15 cellular contexts compared by ENCODE assay signal in the genomic region with DNA sequence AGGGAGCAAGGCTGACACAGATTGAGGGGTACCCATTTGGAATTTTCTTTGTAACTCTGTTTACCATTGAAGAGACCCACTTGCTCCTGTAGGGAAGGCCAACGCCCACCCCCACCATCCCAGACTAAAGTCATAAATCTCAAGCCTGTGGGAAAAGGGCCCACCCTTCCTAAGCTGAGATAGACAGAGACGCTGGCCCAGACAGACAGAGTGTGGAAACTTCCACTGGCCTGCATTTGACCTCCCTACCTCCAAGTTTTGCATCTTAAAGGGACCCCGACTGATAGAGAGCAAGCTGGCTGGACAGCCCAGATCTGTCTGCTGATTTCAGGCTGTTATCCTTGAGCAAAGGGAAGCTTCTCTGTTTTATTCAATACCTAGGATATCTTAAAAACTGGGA. TPM values are rescaled to one million over a fixed set of nuclear protein-coding genes. Genes with fewer than 3 reads are reported as not detected.
A peak's percentile ranks its signal among the peaks of the same experiment; 100 is the strongest.
DNase-seq lines count a peak whose midpoint lies in the region; ATAC-seq and TF ChIP-seq lines count a peak whose summit lies in the region.
"Had no signal": no experiment of that assay in that cellular context is flagged by ENCODE, and none has a peak within 500 bp of the region (broad histone marks: within the 10 kb centered on the region; RNA-seq: fewer than 3 reads in every experiment).

No MANE protein-coding gene starts in this region.

- peak; percentile 61 for ATAC-seq in gastroesophageal sphincter

- TF ChIP-seq EP300 in SK-N-SH (IDR thresholded peaks at IDR 0.05; ENCODE audit: borderline replicate concordance in 1 of 2, low read depth in 1 of 2, low read length in 1 of 2), result no peak
- TF ChIP-seq EP300 in gastroesophageal sphincter (IDR thresholded peaks at IDR 0.05), result no peak

- no peaks in the 10 kb centered on the region for H3K9me3 Mint-ChIP-seq in activated T-cell treated with anti-CD3 and anti-CD28 coated beads, Interleukin-2, amount 50 U/mL, for 24 hours

- H3K27me3 ChIP-seq in SK-N-SH (ENCODE audit: insufficient read depth), result no peaks in the 10 kb centered on the region
- no peaks in the 10 kb centered on the region for H3K27me3 ChIP-seq in gastroesophageal sphincter
- H3K27me3 ChIP-seq: thyroid gland had no signal

- H3F3A ChIP-seq in SK-N-SH (replicated peaks; ENCODE audit: insufficient read depth), result no peaks in the 10 kb centered on the region

- no peak overlapping the region for H3K4me3 Mint-ChIP-seq in activated T-cell treated with anti-CD3 and anti-CD28 coated beads, Interleukin-2, amount 50 U/mL, for 24 hours
- H3K4me3 Mint-ChIP-seq: naive B cell had no signal

- H3K36me3 Mint-ChIP-seq in activated T-cell treated with anti-CD3 and anti-CD28 coated beads, Interleukin-2, amount 50 U/mL, for 24 hours (ENCODE audit: low read depth), result no peaks in the 10 kb centered on the region
- H3K36me3 Mint-ChIP-seq: naive B cell had no signal

- POLR2A ChIA-PET in SK-N-SH (lab: Yijun Ruan, JAX), result no interaction called here

- no peaks in the 10 kb centered on the region for H4K20me1 ChIP-seq in SK-N-SH (ENCODE audit: insufficient read depth)

- H3K4me2 ChIP-seq in SK-N-SH, result peak overlapping the region; percentile 60; the same call in 1 of the 2 replicates

- H2AFZ ChIP-seq in SK-N-SH (ENCODE audit: low read depth), result no peak overlapping the region

- CTCF ChIA-PET in SK-N-SH (lab: Yijun Ruan, JAX), result interaction anchor here (0.7 to 1.2 kb wide), 2 partner anchors 13 to 53 kb away, joined by 3 read pairs; no protein-coding TSS in a partner anchor

- DNase-seq in AG08395 (ENCODE audit: low spot score) (peak; percentile 53), SK-N-SH (no peak), myocyte (ENCODE audit: low read depth) (peak; percentile 10), anterior cingulate cortex (lab: John Stamatoyannopoulos, UW) (no peak), erythroblast (lab: John Stamatoyannopoulos, UW) (no peak), NCI-H526 (lab: John Stamatoyannopoulos, UW) (no peak)
- no peak for DNase-seq in activated T-cell treated with anti-CD3 and anti-CD28 coated beads, Interleukin-2, amount 50 U/mL, for 24 hours
- DNase-seq: activated T-cell treated with anti-CD3 and anti-CD28 coated beads for 4 hours; amygdala; effector CD8-positive, alpha-beta T cell; naive B cell; NCI-H446; thyroid gland had no signal

- H3K27me3 Mint-ChIP-seq in activated T-cell treated with anti-CD3 and anti-CD28 coated beads, Interleukin-2, amount 50 U/mL, for 24 hours, result peaks cover 9% of the 10 kb centered on the region

- no peak for TF ChIP-seq POLR2A in gastroesophageal sphincter (IDR thresholded peaks at IDR 0.05)
- TF ChIP-seq POLR2A in erythroblast (IDR thresholded peaks at IDR 0.05; ENCODE audit: low read length), result no peak

- H3K36me3 ChIP-seq in SK-N-SH (replicated peaks in 1 of 2; ENCODE audit: control insufficient read depth in 1 of 2, insufficient read depth in 2 of 2, low read length in 1 of 2) (no peaks in the 10 kb centered on the region), gastroesophageal sphincter (no peaks in the 10 kb centered on the region)
- H3K36me3 ChIP-seq: thyroid gland had no signal

- WGBS in SK-N-SH (ENCODE audit: low lambda C conversion rate), result 55% methylated on average over 3 of the region's 3 CpGs
- WGBS in gastroesophageal sphincter (ENCODE audit: low coverage in 1 of 2), 2 donors, result 25 to 33% methylated on average over 1 to 3 of the region's 3 CpGs

- no peak overlapping the region for H3K9ac ChIP-seq in SK-N-SH

- no peaks in the 10 kb centered on the region for H3K4me1 Mint-ChIP-seq in activated T-cell treated with anti-CD3 and anti-CD28 coated beads, Interleukin-2, amount 50 U/mL, for 24 hours (ENCODE audit: low read depth)
- H3K4me1 Mint-ChIP-seq: naive B cell had no signal

- H3K27ac Mint-ChIP-seq in activated T-cell treated with anti-CD3 and anti-CD28 coated beads, Interleukin-2, amount 50 U/mL, for 24 hours, result no peak overlapping the region
- H3K27ac Mint-ChIP-seq: naive B cell had no signal

- H3K4me1 ChIP-seq in SK-N-SH (ENCODE audit: control insufficient read depth in 1 of 2, insufficient read depth in 2 of 2, low read depth in 1 of 2, low read length in 1 of 2), result peaks cover 7 to 14% of the 10 kb centered on the region in 2 experiments; a peak in 1 of 4 replicates
- peaks cover 3 to 60% (median 10%) of the 10 kb centered on the region in 3 donors for H3K4me1 ChIP-seq in gastroesophageal sphincter

- H3K9me3 ChIP-seq in SK-N-SH (no peaks in the 10 kb centered on the region), gastroesophageal sphincter (no peaks in the 10 kb centered on the region)
- H3K9me3 ChIP-seq: thyroid gland had no signal

- H3K4me3 ChIP-seq in SK-N-SH (ENCODE audit: low read depth in 2 of 2, low read length in 1 of 2) (no peak overlapping the region), gastroesophageal sphincter (no peak overlapping the region)
- H3K4me3 ChIP-seq: thyroid gland had no signal

- TF ChIP-seq CTCF in SK-N-SH (IDR thresholded peaks at IDR 0.05), result no peak
- no peak for TF ChIP-seq CTCF in gastroesophageal sphincter (IDR thresholded peaks at IDR 0.05)

- H3K79me2 ChIP-seq in SK-N-SH (ENCODE audit: insufficient read depth), result no peaks in the 10 kb centered on the region

- TF ChIP-seq RAD21 in SK-N-SH (IDR thresholded peaks at IDR 0.05; ENCODE audit: low read length), result no peak

- no peaks in the 10 kb centered on the region for H3K9me2 ChIP-seq in SK-N-SH

- H3K27ac ChIP-seq in SK-N-SH (ENCODE audit: low read depth in 2 of 2, low read length in 1 of 2) (peak overlapping the region; percentile 40 to 55; a peak in 2 of 4 replicates), gastroesophageal sphincter (peak overlapping the region in 2 of 4 donors; percentile 52 to 55)
- H3K27ac ChIP-seq: thyroid gland, VCaP had no signal

TF ChIP-seq in SK-N-SH, 30 proteins besides CTCF, POLR2A, EP300 and RAD21:
- TF ChIP-seq SMC3 (IDR thresholded peaks at IDR 0.05; ENCODE audit: low read depth, low read length) (no peak), CHD2 (IDR thresholded peaks at IDR 0.05; ENCODE audit: low read length, partially characterized antibody) (no peak), PBX3 (IDR thresholded peaks at IDR 0.05) (0 out of 2 replicates have a peak, but pooled peaks have one; percentile 20), RXRA (IDR thresholded peaks at IDR 0.05; ENCODE audit: borderline replicate concordance, low read depth) (peak; percentile 35; the same call in 1 of the 2 replicates)

RNA-seq across cellular contexts. Expression of gene SLC14A2, which starts 48.2 kb away (rescaled TPM):
- 0.03 TPM in 2 replicates for polyA plus RNA-seq in SK-N-SH (2012; rRNA removed)
- 0.04 and 0.05 TPM in 2 replicates for polyA plus RNA-seq in SK-N-SH (2012; cell fraction: cytosol; rRNA removed)
- 0.06 and 0.07 TPM in 2 replicates for polyA plus RNA-seq in SK-N-SH (2012; cell fraction: nucleus; rRNA removed)
- under 1 TPM in 1 of 4 donors, not detected in 3; 0.15 TPM for total RNA-seq in gastroesophageal sphincter
- not detected in 2 replicates for total RNA-seq in myocyte
- 0.05 TPM for polyA plus RNA-seq in myocyte (2012)

Comparison
In these comparisons a context has a peak if more than half of its experiments do, and no peak if none do; other contexts are left out.
1. DNase-seq: peak in AG08395 (single experiment) and myocyte (single experiment); none in SK-N-SH (single experiment), anterior cingulate cortex (0 of 58), activated T-cell treated with anti-CD3 and anti-CD28 coated beads, Interleukin-2, amount 50 U/mL, for 24 hours (single experiment), erythroblast (0 of 2) and NCI-H526 (0 of 2).